18 cellular contexts compared by ENCODE assay signal in the genomic region with DNA sequence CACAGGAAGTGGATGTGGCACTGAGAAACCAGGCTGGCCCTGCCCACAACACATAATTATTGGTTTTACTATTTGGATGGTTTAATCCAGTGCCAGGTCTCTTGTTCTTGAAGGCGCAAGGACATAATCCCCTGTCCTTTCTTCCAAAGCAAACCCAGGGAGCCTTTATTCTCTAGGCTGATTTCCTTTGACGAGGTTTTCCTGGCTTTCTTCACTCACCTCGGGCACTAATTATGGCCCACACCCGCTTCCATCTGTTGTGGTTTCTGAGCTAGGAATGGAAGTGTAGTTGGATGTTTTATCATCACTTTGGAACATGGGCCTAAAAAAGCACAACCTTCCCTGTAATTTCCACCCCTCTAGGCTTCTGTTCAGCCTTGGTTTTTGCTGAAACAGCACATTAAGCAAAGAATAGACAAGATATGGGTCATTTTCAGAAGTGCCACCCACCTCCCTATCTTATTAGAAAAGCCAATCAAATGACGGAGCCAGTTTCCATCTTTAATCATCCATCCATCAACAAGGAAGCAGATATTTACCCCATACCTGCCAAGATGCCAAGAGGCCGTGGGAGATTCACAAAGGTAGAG.
DNase-seq lines count a peak whose midpoint lies in the region; ATAC-seq, FAIRE-seq and TF ChIP-seq lines count a peak whose summit lies in the region.
"Had no signal": no experiment of that assay in that cellular context is flagged by ENCODE, and none has a peak within 500 bp of the region (broad histone marks: within the 10 kb centered on the region; RNA-seq: fewer than 3 reads in every experiment).

No MANE protein-coding gene starts in this region.

- 61% methylated on average over 6 of the region's 6 CpGs for WGBS in HepG2 (ENCODE audit: low lambda C conversion rate)
- 68% methylated on average over 5 of the region's 6 CpGs for WGBS in right lobe of liver (ENCODE audit: insufficient coverage, low coverage, low lambda C conversion rate, missing lambda C conversion rate)
- 95 to 100% methylated on average over 1 to 6 of the region's 6 CpGs for WGBS in endodermal cell (ENCODE audit: insufficient coverage in 1 of 2, insufficient read length in 1 of 2), 2 experiments
- whole genome bisulfite sequencing in neuronal stem cell (ENCODE audit: extremely low coverage in 2 of 2, insufficient read length in 2 of 2, insufficient replicate concordance in 1 of 2), 2 donors: no CpG with 5 or more reads among the region's 6 CpGs

- H3K4me3 Mint-ChIP-seq in endodermal cell (no peak overlapping the region), nephron progenitor cell (no peak overlapping the region)
- H3K4me3 Mint-ChIP-seq: CD14-positive monocyte, GM23338 had no signal

- CTCF ChIA-PET in HepG2 (lab: Yijun Ruan, JAX; ENCODE audit: low intra/inter-chr PET ratio, low total read pairs): no interaction called here

- no peaks in the 10 kb centered on the region for H3K79me2 ChIP-seq in HepG2 (ENCODE audit: insufficient read depth, low read length)
- H3K79me2 ChIP-seq in Loucy (ENCODE audit: insufficient read depth, low read length): no peaks in the 10 kb centered on the region

- H3K4me3 ChIP-seq in HepG2 (replicated peaks in 1 of 3; ENCODE audit: insufficient read depth in 1 of 3, low read depth in 2 of 3, low read length in 3 of 3) (no peak overlapping the region), right lobe of liver (no peak overlapping the region), Loucy (ENCODE audit: low read length, poor library complexity, severe bottlenecking) (no peak overlapping the region), endodermal cell (ENCODE audit: low read length) (no peak overlapping the region), neuronal stem cell (ENCODE audit: low read length in 2 of 2) (no peak overlapping the region)
- H3K4me3 ChIP-seq: GM23338, PC-9, SJCRH30 had no signal

- H3K4me1 ChIP-seq in HepG2 (ENCODE audit: insufficient read depth, low read length) (peaks cover 17% of the 10 kb centered on the region), right lobe of liver (no peaks in the 10 kb centered on the region), Loucy (ENCODE audit: insufficient read depth, low read length, poor library complexity, severe bottlenecking) (peaks cover 14% of the 10 kb centered on the region), endodermal cell (ENCODE audit: control insufficient read depth, insufficient read depth, low read length) (no peaks in the 10 kb centered on the region), neuronal stem cell (ENCODE audit: control insufficient read depth in 2 of 2, insufficient read depth in 1 of 2, low read depth in 1 of 2, low read length in 2 of 2) (peaks cover 0 to 7% of the 10 kb centered on the region in 2 donors)
- H3K4me1 ChIP-seq: SJCRH30 had no signal

- H3F3A ChIP-seq in Loucy (ENCODE audit: low read depth): no peaks in the 10 kb centered on the region

- H2BK12ac ChIP-seq in neuronal stem cell (ENCODE audit: low read length): no peak overlapping the region

- H3K9me3 ChIP-seq in HepG2 (ENCODE audit: low read length) (no peaks in the 10 kb centered on the region), right lobe of liver (no peaks in the 10 kb centered on the region), Loucy (ENCODE audit: insufficient read depth, low read depth, low read length) (no peaks in the 10 kb centered on the region), endodermal cell (ENCODE audit: control insufficient read depth, low read length) (no peaks in the 10 kb centered on the region), neuronal stem cell (replicated peaks in 1 of 2; ENCODE audit: control insufficient read depth in 2 of 2, insufficient read depth in 1 of 2, low read depth in 1 of 2, low read length in 2 of 2) (peaks cover 0 to 3% of the 10 kb centered on the region in 2 donors)
- H3K9me3 ChIP-seq: SJCRH30 had no signal

- H3K79me1 ChIP-seq in neuronal stem cell (ENCODE audit: low read depth, low read length): no peaks in the 10 kb centered on the region

- ATAC-seq in HepG2: no peak
- no peak for ATAC-seq in right lobe of liver
- ATAC-seq: GM23338 had no signal

- H3K4me2 ChIP-seq in HepG2 (ENCODE audit: low read depth, low read length): no peak overlapping the region
- H3K4me2 ChIP-seq in Loucy (ENCODE audit: low read depth, low read length, poor library complexity, severe bottlenecking): peak overlapping the region; percentile 47
- no peak overlapping the region for H3K4me2 ChIP-seq in neuronal stem cell (ENCODE audit: insufficient read depth, low read length, poor library complexity, severe bottlenecking)
- H3K4me2 ChIP-seq: GM23338, PC-9 had no signal

- H2BK5ac ChIP-seq in neuronal stem cell (ENCODE audit: low read length): no peak overlapping the region

- H3K9ac ChIP-seq in HepG2 (ENCODE audit: insufficient read depth, low read depth, low read length) (no peak overlapping the region), Loucy (ENCODE audit: low read depth, low read length, poor library complexity, severe bottlenecking) (no peak overlapping the region), endodermal cell (ENCODE audit: extremely low read depth, low read length, poor library complexity, severe bottlenecking) (no peak overlapping the region), neuronal stem cell (ENCODE audit: low read depth, low read length, poor library complexity) (no peak overlapping the region)

- no peak overlapping the region for H2BK120ac ChIP-seq in neuronal stem cell (ENCODE audit: low read depth, low read length)

- POLR2A ChIA-PET in HepG2 (lab: Yijun Ruan, JAX): no interaction called here

- H2BK15ac ChIP-seq in neuronal stem cell (ENCODE audit: low read length): no peak overlapping the region

- no peak overlapping the region for H4K91ac ChIP-seq in neuronal stem cell (ENCODE audit: low read depth, low read length, poor library complexity)

- H3K27me3 ChIP-seq in HepG2 (ENCODE audit: control insufficient read depth in 1 of 2, insufficient read depth in 2 of 2, low read length in 2 of 2): peaks cover 1 to 8% of the 10 kb centered on the region in 2 experiments; a peak in 2 of 5 replicates
- no peaks in the 10 kb centered on the region for H3K27me3 ChIP-seq in right lobe of liver
- no peaks in the 10 kb centered on the region for H3K27me3 ChIP-seq in Loucy (ENCODE audit: insufficient read depth, low read length, poor library complexity, severe bottlenecking)
- H3K27me3 ChIP-seq in endodermal cell (ENCODE audit: control insufficient read depth, insufficient read depth, low read length, poor library complexity, severe bottlenecking): no peaks in the 10 kb centered on the region
- H3K27me3 ChIP-seq in neuronal stem cell (ENCODE audit: control insufficient read depth in 3 of 3, insufficient read depth in 3 of 3, low read depth in 1 of 3, low read length in 3 of 3): peaks cover 0 to 17% (median 0%) of the 10 kb centered on the region in 3 experiments
- H3K27me3 ChIP-seq: SJCRH30 had no signal

- no peak for TF ChIP-seq POLR2A in HepG2 (IDR thresholded peaks at IDR 0.05; ENCODE audit: insufficient read depth in 1 of 2, low read depth in 2 of 2, low read length in 2 of 2)
- TF ChIP-seq POLR2A in right lobe of liver (IDR thresholded peaks at IDR 0.05): no peak

- H3K23ac ChIP-seq in neuronal stem cell (ENCODE audit: low read depth, low read length, poor library complexity): no peak overlapping the region

- no peak for FAIRE-seq in HepG2 (lab: Jason Lieb, UNC)
- FAIRE-seq: GM12891 had no signal

- H3K14ac ChIP-seq in neuronal stem cell (ENCODE audit: low read length): no peak overlapping the region

- no TSS peak for BruUV-seq in HepG2 (replicated peaks; lab: Mats Ljungman, UMichigan)

- H4K20me1 ChIP-seq in HepG2 (ENCODE audit: insufficient read depth, low read length) (no peaks in the 10 kb centered on the region), Loucy (ENCODE audit: insufficient read depth, low read length, poor library complexity, severe bottlenecking) (no peaks in the 10 kb centered on the region)

- H3K27ac ChIP-seq in HepG2 (ENCODE audit: extremely low read length, insufficient read depth, low read length): no peak overlapping the region
- H3K27ac ChIP-seq in right lobe of liver: no peak overlapping the region
- H3K27ac ChIP-seq in endodermal cell (ENCODE audit: low read depth, low read length): no peak overlapping the region
- no peak overlapping the region for H3K27ac ChIP-seq in neuronal stem cell (replicated peaks; ENCODE audit: low read length)
- H3K27ac ChIP-seq: PC-9, SJCRH30 had no signal

- H4K8ac ChIP-seq in neuronal stem cell (ENCODE audit: low read depth, low read length): no peak overlapping the region

- H3K18ac ChIP-seq in neuronal stem cell (ENCODE audit: low read length): no peak overlapping the region

- H3K27me3 Mint-ChIP-seq in endodermal cell (ENCODE audit: insufficient read depth): no peaks in the 10 kb centered on the region
- H3K27me3 Mint-ChIP-seq in nephron progenitor cell (ENCODE audit: low read depth, poor library complexity): peaks cover 9% of the 10 kb centered on the region

- H3K9me3 Mint-ChIP-seq in endodermal cell (no peaks in the 10 kb centered on the region), nephron progenitor cell (no peaks in the 10 kb centered on the region)
- H3K9me3 Mint-ChIP-seq: GM23338 had no signal

- H3K36me3 ChIP-seq in HepG2 (replicated peaks in 1 of 2; ENCODE audit: control insufficient read depth in 1 of 2, insufficient read depth in 2 of 2, low read length in 2 of 2): no peaks in the 10 kb centered on the region
- H3K36me3 ChIP-seq in right lobe of liver: no peaks in the 10 kb centered on the region
- H3K36me3 ChIP-seq in Loucy (ENCODE audit: insufficient read depth, low read length): no peaks in the 10 kb centered on the region
- no peaks in the 10 kb centered on the region for H3K36me3 ChIP-seq in endodermal cell (ENCODE audit: control insufficient read depth, insufficient read depth, low read length)
- H3K36me3 ChIP-seq in neuronal stem cell (replicated peaks in 1 of 2; ENCODE audit: control insufficient read depth in 2 of 2, insufficient read depth in 2 of 2, low read length in 2 of 2): no peaks in the 10 kb centered on the region
- H3K36me3 ChIP-seq: SJCRH30 had no signal

- H3K27ac Mint-ChIP-seq in endodermal cell: no peak overlapping the region
- H3K27ac Mint-ChIP-seq in nephron progenitor cell: no peak overlapping the region
- H3K27ac Mint-ChIP-seq: GM23338 had no signal

- H3K4me1 Mint-ChIP-seq in endodermal cell: peaks cover 16% of the 10 kb centered on the region
- H3K4me1 Mint-ChIP-seq in nephron progenitor cell: peaks cover 24% of the 10 kb centered on the region
- H3K4me1 Mint-ChIP-seq: CD14-positive monocyte had no signal

- no peak for DNase-seq in HepG2 (ENCODE audit: low spot score)
- no peak for DNase-seq in right lobe of liver
- DNase-seq in endodermal cell: peak; percentile 14
- DNase-seq in neuronal stem cell (ENCODE audit: low spot score): no peak
- no peak for DNase-seq in nephron progenitor cell
- no peak for DNase-seq in SK-N-DZ (ENCODE audit: low spot score)
- DNase-seq: EL, HCEC 1CT, NCI-H1105, NCI-H2227 treated with DMSO at 0.1 percent for 48 hours, NCI-H510A treated with DMSO at 0.1 percent for 48 hours, NCI-H82, PC-9, SJCRH30 had no signal

- TF ChIP-seq RAD21 in HepG2 (CRISPR knock-in tag; IDR thresholded peaks at IDR 0.05): no peak

- H3K36me3 Mint-ChIP-seq in endodermal cell (ENCODE audit: low read depth) (no peaks in the 10 kb centered on the region), nephron progenitor cell (ENCODE audit: low read depth) (no peaks in the 10 kb centered on the region)
- H3K36me3 Mint-ChIP-seq: CD14-positive monocyte had no signal

- intact Hi-C loops in HepG2 (cut with micrococcal nuclease; ENCODE audit: unreplicated experiment): no loop called here
- intact Hi-C loops in right lobe of liver (cut with DNase I): no loop called here

- H2AK5ac ChIP-seq in neuronal stem cell (ENCODE audit: low read depth, low read length): no peak overlapping the region

- TF ChIP-seq EP300 in HepG2 (IDR thresholded peaks at IDR 0.05; ENCODE audit: low read depth in 2 of 2, low read length in 2 of 2): no peak
- TF ChIP-seq EP300 in HepG2 (CRISPR knock-in tag; IDR thresholded peaks at IDR 0.05; ENCODE audit: borderline replicate concordance): no peak

- in situ Hi-C loops in HepG2 (cut with HindIII; ENCODE audit: extremely low pct_ligation_motif_present, low pct_unique_long_range_greater_than_20kb): no loop called here

- TF ChIP-seq CTCF in HepG2 (CRISPR knock-in tag; IDR thresholded peaks at IDR 0.05): no peak
- TF ChIP-seq CTCF in right lobe of liver (IDR thresholded peaks at IDR 0.05): no peak
- no peak for TF ChIP-seq CTCF in Loucy (conservative IDR thresholded peaks at IDR 0.05; ENCODE audit: low read length)
- TF ChIP-seq CTCF in endodermal cell (conservative IDR thresholded peaks at IDR 0.05): no peak
- no peak for TF ChIP-seq CTCF in nephron progenitor cell (IDR thresholded peaks at IDR 0.05)

- no peaks in the 10 kb centered on the region for H3K9me2 ChIP-seq in Loucy (replicated peaks; ENCODE audit: low read depth, low read length)

- no peak overlapping the region for H3K4ac ChIP-seq in neuronal stem cell (ENCODE audit: low read length)

- H2AFZ ChIP-seq in HepG2 (ENCODE audit: low read length): no peak overlapping the region
- peak overlapping the region; percentile 60; the same call in 1 of the 2 replicates for H2AFZ ChIP-seq in Loucy (ENCODE audit: low read length)
- no peak overlapping the region for H2AFZ ChIP-seq in neuronal stem cell (ENCODE audit: low read length)
- H2AFZ ChIP-seq: GM23338, PC-9 had no signal
